In the genomic region with DNA sequence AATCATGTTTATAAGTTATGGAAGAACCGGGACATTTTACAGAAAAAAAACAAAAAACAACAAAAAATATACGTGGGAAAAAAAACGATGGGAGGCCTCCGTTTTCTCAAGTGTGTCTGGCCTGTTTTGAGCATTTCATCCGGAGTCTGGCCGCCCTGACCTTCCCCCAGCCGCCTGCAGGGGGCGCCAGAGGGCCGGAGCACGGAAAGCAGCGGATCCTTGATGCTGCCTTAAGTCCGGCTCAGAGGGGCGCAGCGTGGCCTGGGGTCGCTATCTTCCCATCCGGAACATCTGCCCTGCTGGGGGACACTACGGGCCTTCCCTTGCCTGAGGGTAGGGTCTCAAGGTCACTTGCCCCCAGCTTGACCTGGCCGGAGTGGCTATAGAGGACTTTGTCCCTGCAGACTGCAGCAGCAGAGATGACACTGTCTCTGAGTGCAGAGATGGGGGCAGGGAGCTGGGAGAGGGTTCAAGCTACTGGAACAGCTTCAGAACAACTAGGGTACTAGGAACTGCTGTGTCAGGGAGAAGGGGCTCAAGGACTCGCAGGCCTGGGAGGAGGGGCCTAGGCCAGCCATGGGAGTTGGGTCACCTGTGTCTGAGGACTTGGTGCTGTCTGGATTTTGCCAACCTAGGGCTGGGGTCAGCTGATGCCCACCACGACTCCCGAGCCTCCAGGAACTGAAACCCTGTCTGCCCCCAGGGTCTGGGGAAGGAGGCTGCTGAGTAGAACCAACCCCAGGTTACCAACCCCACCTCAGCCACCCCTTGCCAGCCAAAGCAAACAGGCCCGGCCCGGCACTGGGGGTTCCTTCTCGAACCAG, we compare ENCODE assay signal across 8 cellular contexts. TPM values are rescaled to one million over a fixed set of nuclear protein-coding genes. Genes with fewer than 3 reads are reported as not detected.
A peak's percentile ranks its signal among the peaks of the same experiment; 100 is the strongest.
DNase-seq lines count a peak whose midpoint lies in the region; ATAC-seq and TF ChIP-seq lines count a peak whose summit lies in the region.

No MANE protein-coding gene starts in this region.

- H3K4me1 ChIP-seq in HUES64 (ENCODE audit: insufficient read depth, low read length) (no peaks in the 10 kb centered on the region), uterus (no peaks in the 10 kb centered on the region)

- H3K9me3 ChIP-seq in HUES64 (ENCODE audit: insufficient read depth, low read depth, low read length): no peaks in the 10 kb centered on the region
- no peaks in the 10 kb centered on the region for H3K9me3 ChIP-seq in SK-N-MC (ENCODE audit: low read depth, low read length)
- no peaks in the 10 kb centered on the region for H3K9me3 ChIP-seq in uterus

- H3K4me3 ChIP-seq in HUES64 (ENCODE audit: low read length) (no peak overlapping the region), SK-N-MC (no peak overlapping the region), uterus (no peak overlapping the region)

- H3K27me3 ChIP-seq in HUES64 (ENCODE audit: insufficient read depth, low read length) (no peaks in the 10 kb centered on the region), uterus (peaks cover 0 to 5% of the 10 kb centered on the region in 2 donors)

- no peak overlapping the region for H3K27ac Mint-ChIP-seq in activated naive CD4-positive, alpha-beta T cell treated with anti-CD3 and anti-CD28 coated beads for 36 hours
- H3K27ac Mint-ChIP-seq in glutamatergic neuron (ENCODE audit: unreplicated experiment): no peak overlapping the region

- no peak overlapping the region for H3K4me3 Mint-ChIP-seq in activated naive CD4-positive, alpha-beta T cell treated with anti-CD3 and anti-CD28 coated beads for 36 hours
- no peak overlapping the region for H3K4me3 Mint-ChIP-seq in glutamatergic neuron (ENCODE audit: unreplicated experiment)

- peak; percentile 100 for TF ChIP-seq CTCF in glutamatergic neuron (IDR thresholded peaks at IDR 0.05; ENCODE audit: partially characterized antibody, unreplicated experiment)
- TF ChIP-seq CTCF in uterus (IDR thresholded peaks at IDR 0.05): peak; percentile 92 to 98 (median 95)

- H3K9me3 Mint-ChIP-seq in activated naive CD4-positive, alpha-beta T cell treated with anti-CD3 and anti-CD28 coated beads for 36 hours: no peaks in the 10 kb centered on the region
- peaks cover 2% of the 10 kb centered on the region for H3K9me3 Mint-ChIP-seq in glutamatergic neuron (ENCODE audit: unreplicated experiment)

- CTCF ChIA-PET in activated naive CD4-positive, alpha-beta T cell treated with anti-CD3 and anti-CD28 coated beads for 36 hours (lab: Charles Lee): interaction anchor here (0.6 to 2.3 kb wide), 6 partner anchors 13 to 68 kb away, joined by 3 to 18 read pairs (median 4); a partner anchor contains a TSS

- peaks cover 61% of the 10 kb centered on the region for H3K36me3 ChIP-seq in HUES64 (ENCODE audit: insufficient read depth, low read length)
- H3K36me3 ChIP-seq in SK-N-MC (ENCODE audit: insufficient read depth, low read length): peaks cover 28% of the 10 kb centered on the region
- H3K36me3 ChIP-seq in uterus: no peaks in the 10 kb centered on the region

- no peak for ATAC-seq in HG03342 (IDR thresholded peaks at IDR 0.05; ENCODE audit: unreplicated experiment)

- intact Hi-C loops in activated naive CD4-positive, alpha-beta T cell treated with anti-CD3 and anti-CD28 coated beads for 36 hours (cut with micrococcal nuclease): loop anchor here (1.0 to 10.0 kb wide), 4 partner anchors 47 to 431 kb away; no protein-coding TSS in a partner anchor
- intact Hi-C loops in posterior cingulate gyrus (cut with DNase I) (loop anchor here (2.0 to 5.0 kb wide), 2 partner anchors 47 to 153 kb away; no protein-coding TSS in a partner anchor), uterus (cut with DNase I; ENCODE audit: low total_unique reads) (no loop called here)

- H3K36me3 Mint-ChIP-seq in activated naive CD4-positive, alpha-beta T cell treated with anti-CD3 and anti-CD28 coated beads for 36 hours (ENCODE audit: low read depth): peaks cover 11% of the 10 kb centered on the region
- no peaks in the 10 kb centered on the region for H3K36me3 Mint-ChIP-seq in glutamatergic neuron (ENCODE audit: unreplicated experiment)

- peaks cover 15% of the 10 kb centered on the region for H3K4me1 Mint-ChIP-seq in activated naive CD4-positive, alpha-beta T cell treated with anti-CD3 and anti-CD28 coated beads for 36 hours (ENCODE audit: low read depth)
- no peaks in the 10 kb centered on the region for H3K4me1 Mint-ChIP-seq in glutamatergic neuron (ENCODE audit: low read depth, unreplicated experiment)

- H3K27ac ChIP-seq in HUES64 (ENCODE audit: low read depth, low read length) (peak overlapping the region; percentile 58; the same call in 1 of the 2 replicates), SK-N-MC (peak overlapping the region; percentile 73), uterus (no peak overlapping the region)

- no peak for TF ChIP-seq POLR2A in uterus (IDR thresholded peaks at IDR 0.05)

- H3K9ac ChIP-seq in HUES64 (ENCODE audit: low read depth, low read length): no peak overlapping the region
- no peak overlapping the region for H3K9ac ChIP-seq in SK-N-MC (ENCODE audit: insufficient read length)

- DNase-seq in COLO829 (ENCODE audit: low spot score): peak; percentile 69
- no peak for DNase-seq in SK-N-MC (ENCODE audit: low read depth, low spot score)
- peak; percentile 80 for DNase-seq in activated naive CD4-positive, alpha-beta T cell treated with anti-CD3 and anti-CD28 coated beads for 36 hours
- DNase-seq in glutamatergic neuron: peak; percentile 92
- peak; percentile 61 to 96 (median 82) for DNase-seq in posterior cingulate gyrus
- DNase-seq in uterus: peak; percentile 56 to 73

- WGBS in HUES64: 39% methylated on average over 24 of the region's 24 CpGs

- H3K27me3 Mint-ChIP-seq in activated naive CD4-positive, alpha-beta T cell treated with anti-CD3 and anti-CD28 coated beads for 36 hours (ENCODE audit: low read depth): peaks cover 22% of the 10 kb centered on the region
- peaks cover 6% of the 10 kb centered on the region for H3K27me3 Mint-ChIP-seq in glutamatergic neuron (ENCODE audit: unreplicated experiment)

RNA-seq across cellular contexts. Expression of a gene that starts 1.8 kb away (rescaled TPM):
- 379 TPM for polyA plus RNA-seq in HUES64 (2013, experiment 1 of 2)
- polyA plus RNA-seq in HUES64 (2013, experiment 2 of 2): 368 TPM
- 1 to 10 TPM in 1 of 2 experiments, under 1 TPM in 1; 0.72 to 1.1 TPM for total RNA-seq in activated naive CD4-positive, alpha-beta T cell treated with anti-CD3 and anti-CD28 coated beads for 36 hours
- total RNA-seq in glutamatergic neuron (ENCODE audit: unreplicated experiment) (65.9 TPM), uterus (10 to 100 TPM in 3 of 4 donors, 1 to 10 TPM in 1; 9.1 to 92.5 (median 33.6) TPM)

RNA-seq across cellular contexts. Expression of a gene that starts 10.6 kb away (rescaled TPM):
- polyA plus RNA-seq in HUES64 (2013, experiment 1 of 2): 64.5 TPM
- 68.9 TPM for polyA plus RNA-seq in HUES64 (2013, experiment 2 of 2)
- 1 to 10 TPM; 1.2 to 1.3 TPM for total RNA-seq in activated naive CD4-positive, alpha-beta T cell treated with anti-CD3 and anti-CD28 coated beads for 36 hours
- total RNA-seq in glutamatergic neuron (ENCODE audit: unreplicated experiment) (8.3 TPM), uterus (1 to 10 TPM in 3 of 4 donors, not detected in 1; 3.0 to 7.4 (median 3.5) TPM)

RNA-seq across cellular contexts. Expression of a gene that starts 12.8 kb away (rescaled TPM):
- polyA plus RNA-seq in HUES64 (2013, experiment 1 of 2): 123 TPM
- polyA plus RNA-seq in HUES64 (2013, experiment 2 of 2): 106 TPM
- 10 to 100 TPM; 72.6 to 75.0 TPM for total RNA-seq in activated naive CD4-positive, alpha-beta T cell treated with anti-CD3 and anti-CD28 coated beads for 36 hours
- total RNA-seq in glutamatergic neuron (ENCODE audit: unreplicated experiment) (57.8 TPM), uterus (10 to 100 TPM; 10.5 to 38.2 (median 24.1) TPM)

RNA-seq across cellular contexts. Expression of a gene that starts 38.2 kb away (rescaled TPM):
- not detected for polyA plus RNA-seq in HUES64 (2013, experiment 1 of 2)
- polyA plus RNA-seq in HUES64 (2013, experiment 2 of 2): not detected
- not detected for total RNA-seq in activated naive CD4-positive, alpha-beta T cell treated with anti-CD3 and anti-CD28 coated beads for 36 hours
- total RNA-seq in glutamatergic neuron (ENCODE audit: unreplicated experiment) (not detected), uterus (not detected)

RNA-seq across cellular contexts. Expression of a gene that starts 42.0 kb away (rescaled TPM):
- 0.30 TPM for polyA plus RNA-seq in HUES64 (2013, experiment 1 of 2)
- polyA plus RNA-seq in HUES64 (2013, experiment 2 of 2): 2.0 TPM
- total RNA-seq in activated naive CD4-positive, alpha-beta T cell treated with anti-CD3 and anti-CD28 coated beads for 36 hours: not detected
- total RNA-seq in glutamatergic neuron (ENCODE audit: unreplicated experiment) (not detected), uterus (not detected)

Comparison
In these comparisons a context has a peak if more than half of its experiments do, and no peak if none do; other contexts are left out.
1. H3K27ac ChIP-seq: peak in HUES64 (single experiment) and SK-N-MC (single experiment); none in uterus (0 of 2).
2. RNA of a gene that starts 1.8 kb away (total RNA-seq): 65.9 TPM in glutamatergic neuron (single experiment) and 9.1 to 92.5 TPM in uterus; 0.72 to 1.1 TPM in activated naive CD4-positive, alpha-beta T cell treated with anti-CD3 and anti-CD28 coated beads for 36 hours; every median in the first group is over 4 times any median in the second.